ENCODE assay signal across 8 cellular contexts in the genomic region with DNA sequence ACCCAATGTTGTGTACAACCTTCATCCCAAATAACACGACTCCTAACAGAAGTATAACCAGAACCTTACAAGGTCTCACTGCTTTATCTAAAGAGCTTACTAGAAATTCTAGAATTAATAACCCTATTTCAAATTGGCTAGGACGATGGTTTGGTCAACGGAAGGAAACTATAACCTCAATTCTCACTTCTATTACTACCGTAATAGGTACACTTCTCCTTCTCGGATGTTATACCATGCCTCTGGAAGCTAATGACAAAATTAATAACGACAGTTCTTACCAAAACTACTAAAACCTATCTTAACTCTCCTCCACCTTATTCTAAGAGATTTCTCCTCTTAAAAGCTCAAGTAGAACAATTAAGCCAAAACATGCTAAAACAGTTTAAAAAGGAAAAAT. TPM values are rescaled to one million over a fixed set of nuclear protein-coding genes. Genes with fewer than 3 reads are reported as not detected.
A peak's percentile ranks its signal among the peaks of the same experiment; 100 is the strongest.
DNase-seq lines count a peak whose midpoint lies in the region; ATAC-seq and TF ChIP-seq lines count a peak whose summit lies in the region.

No MANE protein-coding gene starts in this region.

- H3K9me3 ChIP-seq in SU-DHL-6 (ENCODE audit: insufficient read depth, low read length) (no peaks in the 10 kb centered on the region), left lung (no peaks in the 10 kb centered on the region), testis (no peaks in the 10 kb centered on the region)

- peak overlapping the region; percentile 86 for H3K27ac ChIP-seq in SU-DHL-6 (ENCODE audit: low read depth, low read length)
- H3K27ac ChIP-seq in left lung = peak overlapping the region; percentile 91 to 93
- peak overlapping the region; percentile 91 to 96 for H3K27ac ChIP-seq in testis

- H3K27me3 ChIP-seq in SU-DHL-6 (ENCODE audit: low read length) (no peaks in the 10 kb centered on the region), left lung (no peaks in the 10 kb centered on the region), testis (no peaks in the 10 kb centered on the region)

- no peak for ATAC-seq in activated CD4-positive, alpha-beta T cell treated with anti-CD3 and anti-CD28 coated beads for 36 hours
- ATAC-seq in left lung (no peak), GM18858 (IDR thresholded peaks at IDR 0.05; ENCODE audit: unreplicated experiment) (no peak), GM21423 (IDR thresholded peaks at IDR 0.05; ENCODE audit: unreplicated experiment) (no peak)

- TF ChIP-seq CTCF in SU-DHL-6 (IDR thresholded peaks at IDR 0.05; ENCODE audit: insufficient read depth, low read length, poor library complexity, severe bottlenecking) (no peak), left lung (IDR thresholded peaks at IDR 0.05) (no peak), testis (IDR thresholded peaks at IDR 0.05) (no peak)

- no peaks in the 10 kb centered on the region for H3K79me2 ChIP-seq in SU-DHL-6 (ENCODE audit: insufficient read depth, low read length)

- DNase-seq in activated CD4-positive, alpha-beta T cell treated with anti-CD3 and anti-CD28 coated beads for 36 hours = no peak
- no peak for DNase-seq in activated CD4-positive, alpha-beta T cell treated with anti-CD3 and anti-CD28 coated beads for 1 hour
- no peak for DNase-seq in left lung
- DNase-seq in testis = no peak
- no peak for DNase-seq in HCEC 1CT

- intact Hi-C loops in activated CD4-positive, alpha-beta T cell treated with anti-CD3 and anti-CD28 coated beads for 36 hours (cut with DNase I, micrococcal nuclease) = loop anchor here in 1 of 2 experiments (2.0 kb wide), 1 partner anchor 17 kb away; no protein-coding TSS in a partner anchor
- intact Hi-C loops in left lung (cut with DNase I) = no loop called here
- intact Hi-C loops in testis (cut with DNase I; ENCODE audit: low total_unique reads) = no loop called here

- H4K20me1 ChIP-seq in SU-DHL-6 (ENCODE audit: low read depth, low read length) = no peaks in the 10 kb centered on the region

- no peaks in the 10 kb centered on the region for H3K9me2 ChIP-seq in SU-DHL-6 (replicated peaks; ENCODE audit: insufficient read depth, low read length)

- CTCF ChIA-PET in activated CD4-positive, alpha-beta T cell treated with anti-CD3 and anti-CD28 coated beads for 36 hours (lab: Charles Lee) = interaction anchor here (1.6 to 6.0 kb wide), 5 partner anchors 11 to 33 kb away, joined by 6 to 104 read pairs (median 65); partner anchors contain the start of gene UBC

- H3K9me3 Mint-ChIP-seq in activated CD4-positive, alpha-beta T cell treated with anti-CD3 and anti-CD28 coated beads for 36 hours (ENCODE audit: low read depth) = no peaks in the 10 kb centered on the region

- POLR2A ChIA-PET in activated CD4-positive, alpha-beta T cell treated with anti-CD3 and anti-CD28 coated beads for 36 hours (lab: Charles Lee) = interaction anchor here (0.8 to 1.2 kb wide), 3 partner anchors 16 to 27 kb away, joined by 4 to 5 read pairs (median 4); partner anchors contain the start of gene UBC

- peak overlapping the region; percentile 80 for H3K4me2 ChIP-seq in SU-DHL-6 (ENCODE audit: low read depth, low read length, poor library complexity, severe bottlenecking)

- H2AFZ ChIP-seq in SU-DHL-6 (ENCODE audit: low read depth, low read length, severe bottlenecking) = peak overlapping the region; percentile 37

- H3K4me3 Mint-ChIP-seq in activated CD4-positive, alpha-beta T cell treated with anti-CD3 and anti-CD28 coated beads for 36 hours = no peak overlapping the region

- H3K9ac ChIP-seq in SU-DHL-6 (ENCODE audit: low read length) = peak overlapping the region; percentile 67

- H3K36me3 ChIP-seq in SU-DHL-6 (ENCODE audit: low read length) (no peaks in the 10 kb centered on the region), left lung (peaks cover 0 to under 1% of the 10 kb centered on the region in 2 donors), testis (ENCODE audit: low read depth, missing control alignments) (no peaks in the 10 kb centered on the region)

- TF ChIP-seq POLR2A in testis (IDR thresholded peaks at IDR 0.05) = no peak

- no peaks in the 10 kb centered on the region for H3K27me3 Mint-ChIP-seq in activated CD4-positive, alpha-beta T cell treated with anti-CD3 and anti-CD28 coated beads for 36 hours

- peaks cover 11% of the 10 kb centered on the region for H3K4me1 Mint-ChIP-seq in activated CD4-positive, alpha-beta T cell treated with anti-CD3 and anti-CD28 coated beads for 36 hours

- peak overlapping the region; percentile 53 for H3K4me3 ChIP-seq in SU-DHL-6 (ENCODE audit: insufficient read depth, low read length, poor library complexity, severe bottlenecking)
- peak overlapping the region in 1 of 2 donors; percentile 39 for H3K4me3 ChIP-seq in left lung
- H3K4me3 ChIP-seq in testis = no peak overlapping the region

- H3K27ac Mint-ChIP-seq in activated CD4-positive, alpha-beta T cell treated with anti-CD3 and anti-CD28 coated beads for 36 hours = peak overlapping the region; percentile 86

- H3K4me1 ChIP-seq in left lung (peaks cover 0 to 44% of the 10 kb centered on the region in 2 donors), testis (peaks cover 6% of the 10 kb centered on the region)

- H3F3A ChIP-seq in SU-DHL-6 (ENCODE audit: insufficient read depth) = peaks cover 27% of the 10 kb centered on the region

- H3K36me3 Mint-ChIP-seq in activated CD4-positive, alpha-beta T cell treated with anti-CD3 and anti-CD28 coated beads for 36 hours (ENCODE audit: low read depth) = no peaks in the 10 kb centered on the region

- WGBS in testis, 2 donors = 23 to 24% methylated on average over 6 of the region's 6 CpGs

RNA-seq across cellular contexts. Expression of gene UBC, which starts 23.6 kb away (rescaled TPM):
- 100 to 1,000 TPM; 809 to 936 TPM for total RNA-seq in activated CD4-positive, alpha-beta T cell treated with anti-CD3 and anti-CD28 coated beads for 36 hours
- total RNA-seq in left lung = 1,000 to 10,000 TPM in 1 of 2 donors, 100 to 1,000 TPM in 1; 933 to 1,095 TPM
- total RNA-seq in testis = 1,000 to 10,000 TPM; 1,262 to 1,458 TPM
- polyA plus RNA-seq in testis (ENCODE audit: insufficient read depth, low read depth, low replicate concordance) = 2,678 TPM

RNA-seq across cellular contexts. Expression of gene DHX37, which starts 50.9 kb away (rescaled TPM):
- total RNA-seq in activated CD4-positive, alpha-beta T cell treated with anti-CD3 and anti-CD28 coated beads for 36 hours = 10 to 100 TPM; 28.8 to 32.4 TPM
- 10 to 100 TPM; 12.1 to 20.3 TPM for total RNA-seq in left lung
- total RNA-seq in testis = 10 to 100 TPM; 14.8 to 26.4 TPM
- 12.5 TPM for polyA plus RNA-seq in testis (ENCODE audit: insufficient read depth, low read depth, low replicate concordance)

RNA-seq across cellular contexts. Expression of gene BRI3BP, which starts 55.4 kb away (rescaled TPM):
- 10 to 100 TPM; 18.6 to 26.2 TPM for total RNA-seq in activated CD4-positive, alpha-beta T cell treated with anti-CD3 and anti-CD28 coated beads for 36 hours
- total RNA-seq in left lung (10 to 100 TPM; 12.2 to 16.3 TPM), testis (1 to 10 TPM; 3.5 to 3.8 TPM)
- 3.5 TPM for polyA plus RNA-seq in testis (ENCODE audit: insufficient read depth, low read depth, low replicate concordance)
